In genomic region chr15:85840079-85840801, GRCh38 we compare ENCODE assay signal across 8 cellular contexts. TPM values are rescaled to one million over a fixed set of nuclear protein-coding genes. Genes with fewer than 3 reads are reported as not detected.
DNase-seq lines count a peak whose midpoint lies in the region; ATAC-seq and TF ChIP-seq lines count a peak whose summit lies in the region.

No MANE protein-coding gene starts in this region.

- H3K9ac ChIP-seq in BLaER1 treated with 17β-estradiol and CSF1 and Interleukin-3, amounts not matched to agents 10 nM and 100 nM = peak overlapping the region in 8 of 11 experiments; percentile 13 to 68 (median 42); a peak in 11 of 22 replicates

- H3K27me3 ChIP-seq in BLaER1 treated with 17β-estradiol and CSF1 and Interleukin-3, amounts not matched to agents 10 nM and 100 nM = 0 out of 22 replicates have a peak, but pooled peaks cover 0 to 6% (median 0%) of the 10 kb centered on the region in 11 experiments

- H3K27ac ChIP-seq in BLaER1 treated with 17β-estradiol and CSF1 and Interleukin-3, amounts not matched to agents 10 nM and 100 nM = no peak overlapping the region

- peak overlapping the region; percentile 61 to 92 (median 86) for H3K4me2 ChIP-seq in BLaER1 treated with 17β-estradiol and CSF1 and Interleukin-3, amounts not matched to agents 10 nM and 100 nM

- TF ChIP-seq CTCF in lower leg skin (IDR thresholded peaks at IDR 0.05) = peak in 2 of 3 donors; percentile 21 to 86

- no peak for TF ChIP-seq POLR2A in lower leg skin (IDR thresholded peaks at IDR 0.05)

- H3K4me1 ChIP-seq in BLaER1 treated with 17β-estradiol and CSF1 and Interleukin-3, amounts not matched to agents 10 nM and 100 nM = peaks cover 5 to 10% (median 9%) of the 10 kb centered on the region in 10 experiments; a peak in 17 of 20 replicates

- peak; percentile 95 for ATAC-seq in HG03439 (IDR thresholded peaks at IDR 0.05; ENCODE audit: unreplicated experiment)

- H3K4me3 ChIP-seq in BLaER1 treated with 17β-estradiol and CSF1 and Interleukin-3, amounts not matched to agents 10 nM and 100 nM = peak overlapping the region; percentile 18 to 61 (median 42); a peak in 12 of 20 replicates
- no peak overlapping the region for H3K4me3 ChIP-seq in lower leg skin (ENCODE audit: low read depth, poor library complexity, severe bottlenecking)

- 11% methylated on average over 32 of the region's 32 CpGs for WGBS in lower leg skin, 2 donors

- DNase-seq in GM19240 (ENCODE audit: insufficient read length, low spot score) (peak; percentile 73), NCI-H524 treated with DMSO at 0.1 percent for 48 hours (lab: John Stamatoyannopoulos, UW) (peak; percentile 72), dermis microvascular lymphatic vessel endothelial cell (ENCODE audit: low read depth in 2 of 2) (peak; percentile 44 to 74), lower leg skin (ENCODE audit: low spot score in 2 of 2) (peak; percentile 71 to 96)
- DNase-seq in activated CD4-positive, alpha-beta T cell treated with anti-CD3 and anti-CD28 coated beads, Interleukin-2, amount 50 U/mL, for 4 hours = peak; percentile 68 to 72
- peak; percentile 25 to 76 (median 58) for DNase-seq in stimulated activated CD4-positive, alpha-beta T cell treated with anti-CD3 and anti-CD28 coated beads, TNF-alpha, amount 100 ng/mL, for 1 hour (ENCODE audit: low read depth in 3 of 3, low spot score in 1 of 3)

- H3K9me3 ChIP-seq in BLaER1 treated with 17β-estradiol and CSF1 and Interleukin-3, amounts not matched to agents 10 nM and 100 nM (replicated peaks in 1 of 11) = peaks cover 0 to 7% (median 0%) of the 10 kb centered on the region in 11 experiments; a peak in 2 of 22 replicates

- intact Hi-C loops in lower leg skin (cut with DNase I; ENCODE audit: low total_unique reads) = loop anchor here (5.0 kb wide), 1 partner anchor 108 kb away; no protein-coding TSS in a partner anchor

- no peaks in the 10 kb centered on the region for H4K20me1 ChIP-seq in BLaER1 treated with 17β-estradiol and CSF1 and Interleukin-3, amounts not matched to agents 10 nM and 100 nM

- H3K36me3 ChIP-seq in BLaER1 treated with 17β-estradiol and CSF1 and Interleukin-3, amounts not matched to agents 10 nM and 100 nM = no peaks in the 10 kb centered on the region

RNA-seq across cellular contexts. Expression of gene KLHL25, which starts 45.5 kb away (rescaled TPM):
- total RNA-seq in dermis microvascular lymphatic vessel endothelial cell (3.9 and 4.8 TPM in 2 replicates), lower leg skin (10 to 100 TPM; 13.9 to 29.0 (median 21.4) TPM)
